1 cellular context compared by ENCODE assay signal in the genomic region with DNA sequence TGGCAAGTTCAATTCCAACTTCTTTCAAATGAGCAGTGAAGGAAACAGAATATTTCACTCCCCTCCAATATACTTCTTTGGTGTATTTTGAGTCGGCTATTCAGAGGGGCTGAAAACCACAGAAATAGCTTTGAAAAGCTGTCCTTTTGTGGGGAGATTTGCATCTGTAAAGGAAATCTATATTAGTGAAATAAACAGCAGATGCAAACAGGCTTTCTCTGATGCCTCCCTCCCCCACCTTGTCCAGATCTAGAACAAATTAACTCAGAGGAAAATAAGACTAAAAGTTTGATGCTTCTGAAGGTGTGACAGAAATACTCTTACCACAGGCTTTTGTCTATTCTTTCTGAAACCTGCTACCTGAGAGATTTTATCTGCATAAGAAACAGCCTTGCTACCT.
TF ChIP-seq lines count a peak whose summit lies in the region.

No MANE protein-coding gene starts in this region.

TF ChIP-seq in GM23338, 12 proteins besides CTCF, POLR2A, EP300 and RAD21 (continued from another document):
- TF ChIP-seq CREB1 (CRISPR knock-in tag; IDR thresholded peaks at IDR 0.05; ENCODE audit: low read depth) (no peak), NANOG (IDR thresholded peaks at IDR 0.05; ENCODE audit: borderline replicate concordance) (no peak), EZH2phosphoT487 (IDR thresholded peaks at IDR 0.05; ENCODE audit: unreplicated experiment) (no peak), ETS1 (IDR thresholded peaks at IDR 0.05) (no peak), JUNB (IDR thresholded peaks at IDR 0.05; ENCODE audit: unreplicated experiment) (no peak), ZNF462 (CRISPR knock-in tag; IDR thresholded peaks at IDR 0.05) (no peak)
TF ChIP-seq in GM23338: peak in this region for 0.
